25 cellular contexts compared by ENCODE assay signal in genomic region chr2:142858991-142859390, GRCh38.
"Had no signal": no experiment of that assay in that cellular context is flagged by ENCODE, and none has a peak within 500 bp of the region (broad histone marks: within the 10 kb centered on the region; RNA-seq: fewer than 3 reads in every experiment).

No MANE protein-coding gene starts in this region.

- H3K27ac ChIP-seq: epithelial cell of prostate, gastrocnemius medialis, lower lobe of right lung, ovary, right lobe of liver, suprapubic skin, transverse colon, vagina had no signal

- H3K27me3 Mint-ChIP-seq: memory B cell; stimulated activated naive CD8-positive, alpha-beta T cell treated with anti-CD3 and anti-CD28 coated beads, Interleukin-15, amount 100 ng/mL, for 72 hours had no signal

- H3K27me3 ChIP-seq: gastrocnemius medialis, ovary, right lobe of liver, suprapubic skin, transverse colon, vagina had no signal

- H3K4me1 ChIP-seq: gastrocnemius medialis, suprapubic skin, vagina had no signal

- H3K9me3 Mint-ChIP-seq: endodermal cell; memory B cell; natural killer cell; stimulated activated naive CD8-positive, alpha-beta T cell treated with anti-CD3 and anti-CD28 coated beads, Interleukin-15, amount 100 ng/mL, for 72 hours had no signal

- H3K4me1 Mint-ChIP-seq: endodermal cell; natural killer cell; stimulated activated naive CD8-positive, alpha-beta T cell treated with anti-CD3 and anti-CD28 coated beads, Interleukin-15, amount 100 ng/mL, for 72 hours had no signal

- H3K36me3 Mint-ChIP-seq: natural killer cell had no signal

- ATAC-seq: esophagus mucosa; gastrocnemius medialis; left ventricle myocardium superior; lower lobe of right lung; natural killer cell; right lobe of liver; stimulated activated naive CD8-positive, alpha-beta T cell treated with anti-CD3 and anti-CD28 coated beads, Interleukin-15, amount 100 ng/mL, for 72 hours had no signal

- H3K36me3 ChIP-seq: gastrocnemius medialis, lower lobe of right lung, ovary, right lobe of liver, suprapubic skin, transverse colon, vagina had no signal

- H3K4me3 ChIP-seq: gastrocnemius medialis, lower lobe of right lung, ovary, right lobe of liver, suprapubic skin, transverse colon, vagina had no signal

- FAIRE-seq: keratinocyte had no signal

- H3K9me3 ChIP-seq: gastrocnemius medialis, lower lobe of right lung, ovary, right lobe of liver, suprapubic skin, transverse colon, vagina had no signal

- H3K27ac Mint-ChIP-seq: endodermal cell; memory B cell; natural killer cell; stimulated activated naive CD8-positive, alpha-beta T cell treated with anti-CD3 and anti-CD28 coated beads, Interleukin-15, amount 100 ng/mL, for 72 hours had no signal

- DNase-seq: cortex of kidney; effector CD8-positive, alpha-beta T cell; endodermal cell; foreskin fibroblast; gastrocnemius medialis; left ventricle myocardium superior; lower lobe of right lung; natural killer cell; occipital lobe; ovary; right lobe of liver; small intestine; stimulated activated CD4-positive, alpha-beta T cell treated with anti-CD3 and anti-CD28 coated beads, Interleukin-12 subunit alpha, Interleukin-12 subunit beta, amount 100 ng/mL, for 4 hours; stimulated activated CD4-positive, alpha-beta T cell treated with anti-CD3 and anti-CD28 coated beads, Interleukin-1b, Interleukin-23, amount 100 ng/mL, for 48 hours; stimulated activated CD4-positive, alpha-beta T cell treated with anti-CD3 and anti-CD28 coated beads, Interleukin-4, amount 100 ng/mL, for 1 hour; stimulated activated CD8-positive, alpha-beta memory T cell treated with anti-CD3 and anti-CD28 coated beads, Interleukin-4, amount 100 ng/mL, for 48 hours; stimulated activated naive CD4-positive, alpha-beta T cell; stimulated activated naive CD8-positive, alpha-beta T cell treated with anti-CD3 and anti-CD28 coated beads, Interleukin-15, amount 100 ng/mL, for 72 hours; transverse colon had no signal

- H3K4me3 Mint-ChIP-seq: endodermal cell; memory B cell; natural killer cell; stimulated activated naive CD8-positive, alpha-beta T cell treated with anti-CD3 and anti-CD28 coated beads, Interleukin-15, amount 100 ng/mL, for 72 hours had no signal
